1 cellular context compared by ENCODE assay signal in genomic region chr2:214376631-214377624, GRCh38.
TF ChIP-seq lines count a peak whose summit lies in the region.

No MANE protein-coding gene starts in this region.

TF ChIP-seq in SK-N-SH, 30 proteins besides CTCF, POLR2A, EP300 and RAD21 (continued from another document):
- TF ChIP-seq REST (IDR thresholded peaks at IDR 0.05; ENCODE audit: low read depth, low read length) (no peak), ZBTB33 (IDR thresholded peaks at IDR 0.05; ENCODE audit: borderline replicate concordance, low read depth) (no peak)
